In the genomic region with DNA sequence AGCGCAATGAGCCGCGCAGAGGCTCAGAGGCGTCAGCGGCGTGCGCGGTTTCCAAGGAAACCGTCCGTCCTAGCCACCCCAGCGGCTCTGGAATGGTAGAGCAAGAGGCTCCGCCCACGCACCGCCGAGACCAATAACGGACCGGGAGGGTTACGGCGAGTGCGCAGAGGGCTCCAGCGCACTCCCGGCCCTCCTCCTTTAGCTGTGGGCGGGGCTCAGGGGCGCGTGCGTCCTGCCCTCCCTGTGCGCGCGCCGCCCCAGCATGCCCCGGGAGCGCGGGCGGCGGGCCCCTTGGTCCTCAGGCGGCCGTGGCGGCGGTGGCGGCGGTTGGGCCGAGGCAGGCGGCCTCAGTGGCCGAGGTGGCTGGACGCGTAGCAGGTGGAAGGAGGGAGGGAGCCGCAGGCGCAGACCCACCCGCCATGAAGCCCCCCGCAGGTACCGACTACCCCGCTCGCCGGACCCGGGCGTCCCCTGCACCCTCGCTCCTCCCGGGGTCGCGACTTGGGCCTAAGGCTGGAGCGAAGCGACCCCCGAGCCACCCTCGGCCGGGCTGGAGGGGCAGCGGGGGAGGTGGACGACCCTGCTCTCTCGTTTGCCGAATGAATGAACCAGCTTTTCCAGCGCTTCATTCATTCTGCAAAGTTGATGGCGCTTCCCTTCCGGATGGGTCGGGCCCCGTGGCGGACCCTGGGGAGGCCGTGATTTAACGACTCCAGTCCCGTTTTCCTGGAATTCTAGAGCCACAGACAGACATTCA, we compare ENCODE assay signal across 1 cellular context.
TF ChIP-seq lines count a peak whose summit lies in the region.

A gene (plus strand): TSS at position 260 of the 757 bp plus-strand sequence. CDS start 160 bp downstream, at position 420.

TF ChIP-seq in K562, 482 proteins besides CTCF, POLR2A, EP300 and RAD21 (continued from another document and continues in another):
- TF ChIP-seq, protein P1, sequence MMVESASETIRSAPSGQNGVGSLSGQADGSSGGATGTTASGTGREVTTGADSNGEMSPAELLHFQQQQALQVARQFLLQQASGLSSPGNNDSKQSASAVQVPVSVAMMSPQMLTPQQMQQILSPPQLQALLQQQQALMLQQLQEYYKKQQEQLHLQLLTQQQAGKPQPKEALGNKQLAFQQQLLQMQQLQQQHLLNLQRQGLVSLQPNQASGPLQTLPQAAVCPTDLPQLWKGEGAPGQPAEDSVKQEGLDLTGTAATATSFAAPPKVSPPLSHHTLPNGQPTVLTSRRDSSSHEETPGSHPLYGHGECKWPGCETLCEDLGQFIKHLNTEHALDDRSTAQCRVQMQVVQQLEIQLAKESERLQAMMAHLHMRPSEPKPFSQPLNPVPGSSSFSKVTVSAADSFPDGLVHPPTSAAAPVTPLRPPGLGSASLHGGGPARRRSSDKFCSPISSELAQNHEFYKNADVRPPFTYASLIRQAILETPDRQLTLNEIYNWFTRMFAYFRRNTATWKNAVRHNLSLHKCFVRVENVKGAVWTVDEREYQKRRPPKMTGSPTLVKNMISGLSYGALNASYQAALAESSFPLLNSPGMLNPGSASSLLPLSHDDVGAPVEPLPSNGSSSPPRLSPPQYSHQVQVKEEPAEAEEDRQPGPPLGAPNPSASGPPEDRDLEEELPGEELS (CRISPR knock-in tag; IDR thresholded peaks at IDR 0.05; ENCODE audit: borderline replicate concordance) = no peak
- no peak for TF ChIP-seq MEF2D (tag; conservative IDR thresholded peaks at IDR 0.05; ENCODE audit: low read depth)
- TF ChIP-seq, protein P2, sequence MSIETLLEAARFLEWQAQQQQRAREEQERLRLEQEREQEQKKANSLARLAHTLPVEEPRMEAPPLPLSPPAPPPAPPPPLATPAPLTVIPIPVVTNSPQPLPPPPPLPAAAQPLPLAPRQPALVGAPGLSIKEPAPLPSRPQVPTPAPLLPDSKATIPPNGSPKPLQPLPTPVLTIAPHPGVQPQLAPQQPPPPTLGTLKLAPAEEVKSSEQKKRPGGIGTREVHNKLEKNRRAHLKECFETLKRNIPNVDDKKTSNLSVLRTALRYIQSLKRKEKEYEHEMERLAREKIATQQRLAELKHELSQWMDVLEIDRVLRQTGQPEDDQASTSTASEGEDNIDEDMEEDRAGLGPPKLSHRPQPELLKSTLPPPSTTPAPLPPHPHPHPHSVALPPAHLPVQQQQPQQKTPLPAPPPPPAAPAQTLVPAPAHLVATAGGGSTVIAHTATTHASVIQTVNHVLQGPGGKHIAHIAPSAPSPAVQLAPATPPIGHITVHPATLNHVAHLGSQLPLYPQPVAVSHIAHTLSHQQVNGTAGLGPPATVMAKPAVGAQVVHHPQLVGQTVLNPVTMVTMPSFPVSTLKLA (conservative IDR thresholded peaks at IDR 0.05) = peak; percentile 75 to 90
- TF ChIP-seq, protein P3, sequence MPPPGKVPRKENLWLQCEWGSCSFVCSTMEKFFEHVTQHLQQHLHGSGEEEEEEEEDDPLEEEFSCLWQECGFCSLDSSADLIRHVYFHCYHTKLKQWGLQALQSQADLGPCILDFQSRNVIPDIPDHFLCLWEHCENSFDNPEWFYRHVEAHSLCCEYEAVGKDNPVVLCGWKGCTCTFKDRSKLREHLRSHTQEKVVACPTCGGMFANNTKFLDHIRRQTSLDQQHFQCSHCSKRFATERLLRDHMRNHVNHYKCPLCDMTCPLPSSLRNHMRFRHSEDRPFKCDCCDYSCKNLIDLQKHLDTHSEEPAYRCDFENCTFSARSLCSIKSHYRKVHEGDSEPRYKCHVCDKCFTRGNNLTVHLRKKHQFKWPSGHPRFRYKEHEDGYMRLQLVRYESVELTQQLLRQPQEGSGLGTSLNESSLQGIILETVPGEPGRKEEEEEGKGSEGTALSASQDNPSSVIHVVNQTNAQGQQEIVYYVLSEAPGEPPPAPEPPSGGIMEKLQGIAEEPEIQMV (tag; conservative IDR thresholded peaks at IDR 0.05; ENCODE audit: low read depth) = peak; percentile 95
- TF ChIP-seq, protein P4, sequence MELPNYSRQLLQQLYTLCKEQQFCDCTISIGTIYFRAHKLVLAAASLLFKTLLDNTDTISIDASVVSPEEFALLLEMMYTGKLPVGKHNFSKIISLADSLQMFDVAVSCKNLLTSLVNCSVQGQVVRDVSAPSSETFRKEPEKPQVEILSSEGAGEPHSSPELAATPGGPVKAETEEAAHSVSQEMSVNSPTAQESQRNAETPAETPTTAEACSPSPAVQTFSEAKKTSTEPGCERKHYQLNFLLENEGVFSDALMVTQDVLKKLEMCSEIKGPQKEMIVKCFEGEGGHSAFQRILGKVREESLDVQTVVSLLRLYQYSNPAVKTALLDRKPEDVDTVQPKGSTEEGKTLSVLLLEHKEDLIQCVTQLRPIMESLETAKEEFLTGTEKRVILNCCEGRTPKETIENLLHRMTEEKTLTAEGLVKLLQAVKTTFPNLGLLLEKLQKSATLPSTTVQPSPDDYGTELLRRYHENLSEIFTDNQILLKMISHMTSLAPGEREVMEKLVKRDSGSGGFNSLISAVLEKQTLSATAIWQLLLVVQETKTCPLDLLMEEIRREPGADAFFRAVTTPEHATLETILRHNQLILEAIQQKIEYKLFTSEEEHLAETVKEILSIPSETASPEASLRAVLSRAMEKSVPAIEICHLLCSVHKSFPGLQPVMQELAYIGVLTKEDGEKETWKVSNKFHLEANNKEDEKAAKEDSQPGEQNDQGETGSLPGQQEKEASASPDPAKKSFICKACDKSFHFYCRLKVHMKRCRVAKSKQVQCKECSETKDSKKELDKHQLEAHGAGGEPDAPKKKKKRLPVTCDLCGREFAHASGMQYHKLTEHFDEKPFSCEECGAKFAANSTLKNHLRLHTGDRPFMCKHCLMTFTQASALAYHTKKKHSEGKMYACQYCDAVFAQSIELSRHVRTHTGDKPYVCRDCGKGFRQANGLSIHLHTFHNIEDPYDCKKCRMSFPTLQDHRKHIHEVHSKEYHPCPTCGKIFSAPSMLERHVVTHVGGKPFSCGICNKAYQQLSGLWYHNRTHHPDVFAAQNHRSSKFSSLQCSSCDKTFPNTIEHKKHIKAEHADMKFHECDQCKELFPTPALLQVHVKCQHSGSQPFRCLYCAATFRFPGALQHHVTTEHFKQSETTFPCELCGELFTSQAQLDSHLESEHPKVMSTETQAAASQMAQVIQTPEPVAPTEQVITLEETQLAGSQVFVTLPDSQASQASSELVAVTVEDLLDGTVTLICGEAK (IDR thresholded peaks at IDR 0.05) = no peak
- TF ChIP-seq, protein P4 (CRISPR knock-in tag; IDR thresholded peaks at IDR 0.05) = no peak
- TF ChIP-seq JUNB (CRISPR knock-in tag; conservative IDR thresholded peaks at IDR 0.05) = no peak
- no peak for TF ChIP-seq ZNF232 (CRISPR knock-in tag; IDR thresholded peaks at IDR 0.05)
- 0 out of 3 replicates have a peak, but pooled peaks of 1 of the 2 experiments have one; percentile 3 for TF ChIP-seq CBX3 (IDR thresholded peaks at IDR 0.05; ENCODE audit: borderline replicate concordance in 1 of 2, low read length in 2 of 2)
- TF ChIP-seq BACH1 (tag; IDR thresholded peaks at IDR 0.05) = no peak
- TF ChIP-seq, protein P5, sequence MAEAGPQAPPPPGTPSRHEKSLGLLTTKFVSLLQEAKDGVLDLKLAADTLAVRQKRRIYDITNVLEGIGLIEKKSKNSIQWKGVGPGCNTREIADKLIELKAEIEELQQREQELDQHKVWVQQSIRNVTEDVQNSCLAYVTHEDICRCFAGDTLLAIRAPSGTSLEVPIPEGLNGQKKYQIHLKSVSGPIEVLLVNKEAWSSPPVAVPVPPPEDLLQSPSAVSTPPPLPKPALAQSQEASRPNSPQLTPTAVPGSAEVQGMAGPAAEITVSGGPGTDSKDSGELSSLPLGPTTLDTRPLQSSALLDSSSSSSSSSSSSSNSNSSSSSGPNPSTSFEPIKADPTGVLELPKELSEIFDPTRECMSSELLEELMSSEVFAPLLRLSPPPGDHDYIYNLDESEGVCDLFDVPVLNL (CRISPR knock-in tag; IDR thresholded peaks at IDR 0.05; ENCODE audit: low read depth) = no peak
- TF ChIP-seq, protein P6, sequence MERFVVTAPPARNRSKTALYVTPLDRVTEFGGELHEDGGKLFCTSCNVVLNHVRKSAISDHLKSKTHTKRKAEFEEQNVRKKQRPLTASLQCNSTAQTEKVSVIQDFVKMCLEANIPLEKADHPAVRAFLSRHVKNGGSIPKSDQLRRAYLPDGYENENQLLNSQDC (CRISPR knock-in tag; IDR thresholded peaks at IDR 0.05) = no peak
- TF ChIP-seq CREBBP (IDR thresholded peaks at IDR 0.05; ENCODE audit: low read depth, low read length) = no peak
- TF ChIP-seq, protein P7, sequence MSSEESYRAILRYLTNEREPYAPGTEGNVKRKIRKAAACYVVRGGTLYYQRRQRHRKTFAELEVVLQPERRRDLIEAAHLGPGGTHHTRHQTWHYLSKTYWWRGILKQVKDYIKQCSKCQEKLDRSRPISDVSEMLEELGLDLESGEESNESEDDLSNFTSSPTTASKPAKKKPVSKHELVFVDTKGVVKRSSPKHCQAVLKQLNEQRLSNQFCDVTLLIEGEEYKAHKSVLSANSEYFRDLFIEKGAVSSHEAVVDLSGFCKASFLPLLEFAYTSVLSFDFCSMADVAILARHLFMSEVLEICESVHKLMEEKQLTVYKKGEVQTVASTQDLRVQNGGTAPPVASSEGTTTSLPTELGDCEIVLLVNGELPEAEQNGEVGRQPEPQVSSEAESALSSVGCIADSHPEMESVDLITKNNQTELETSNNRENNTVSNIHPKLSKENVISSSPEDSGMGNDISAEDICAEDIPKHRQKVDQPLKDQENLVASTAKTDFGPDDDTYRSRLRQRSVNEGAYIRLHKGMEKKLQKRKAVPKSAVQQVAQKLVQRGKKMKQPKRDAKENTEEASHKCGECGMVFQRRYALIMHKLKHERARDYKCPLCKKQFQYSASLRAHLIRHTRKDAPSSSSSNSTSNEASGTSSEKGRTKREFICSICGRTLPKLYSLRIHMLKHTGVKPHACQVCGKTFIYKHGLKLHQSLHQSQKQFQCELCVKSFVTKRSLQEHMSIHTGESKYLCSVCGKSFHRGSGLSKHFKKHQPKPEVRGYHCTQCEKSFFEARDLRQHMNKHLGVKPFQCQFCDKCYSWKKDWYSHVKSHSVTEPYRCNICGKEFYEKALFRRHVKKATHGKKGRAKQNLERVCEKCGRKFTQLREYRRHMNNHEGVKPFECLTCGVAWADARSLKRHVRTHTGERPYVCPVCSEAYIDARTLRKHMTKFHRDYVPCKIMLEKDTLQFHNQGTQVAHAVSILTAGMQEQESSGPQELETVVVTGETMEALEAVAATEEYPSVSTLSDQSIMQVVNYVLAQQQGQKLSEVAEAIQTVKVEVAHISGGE (CRISPR knock-in tag; IDR thresholded peaks at IDR 0.05) = 0 out of 6 replicates have a peak, but pooled peaks of 1 of the 3 experiments have one; percentile 18
- TF ChIP-seq ZFX (CRISPR knock-in tag; IDR thresholded peaks at IDR 0.05) = peak; percentile 88
- TF ChIP-seq ZBTB17 (CRISPR knock-in tag; IDR thresholded peaks at IDR 0.05) = peak; percentile 73
- TF ChIP-seq, protein P8, sequence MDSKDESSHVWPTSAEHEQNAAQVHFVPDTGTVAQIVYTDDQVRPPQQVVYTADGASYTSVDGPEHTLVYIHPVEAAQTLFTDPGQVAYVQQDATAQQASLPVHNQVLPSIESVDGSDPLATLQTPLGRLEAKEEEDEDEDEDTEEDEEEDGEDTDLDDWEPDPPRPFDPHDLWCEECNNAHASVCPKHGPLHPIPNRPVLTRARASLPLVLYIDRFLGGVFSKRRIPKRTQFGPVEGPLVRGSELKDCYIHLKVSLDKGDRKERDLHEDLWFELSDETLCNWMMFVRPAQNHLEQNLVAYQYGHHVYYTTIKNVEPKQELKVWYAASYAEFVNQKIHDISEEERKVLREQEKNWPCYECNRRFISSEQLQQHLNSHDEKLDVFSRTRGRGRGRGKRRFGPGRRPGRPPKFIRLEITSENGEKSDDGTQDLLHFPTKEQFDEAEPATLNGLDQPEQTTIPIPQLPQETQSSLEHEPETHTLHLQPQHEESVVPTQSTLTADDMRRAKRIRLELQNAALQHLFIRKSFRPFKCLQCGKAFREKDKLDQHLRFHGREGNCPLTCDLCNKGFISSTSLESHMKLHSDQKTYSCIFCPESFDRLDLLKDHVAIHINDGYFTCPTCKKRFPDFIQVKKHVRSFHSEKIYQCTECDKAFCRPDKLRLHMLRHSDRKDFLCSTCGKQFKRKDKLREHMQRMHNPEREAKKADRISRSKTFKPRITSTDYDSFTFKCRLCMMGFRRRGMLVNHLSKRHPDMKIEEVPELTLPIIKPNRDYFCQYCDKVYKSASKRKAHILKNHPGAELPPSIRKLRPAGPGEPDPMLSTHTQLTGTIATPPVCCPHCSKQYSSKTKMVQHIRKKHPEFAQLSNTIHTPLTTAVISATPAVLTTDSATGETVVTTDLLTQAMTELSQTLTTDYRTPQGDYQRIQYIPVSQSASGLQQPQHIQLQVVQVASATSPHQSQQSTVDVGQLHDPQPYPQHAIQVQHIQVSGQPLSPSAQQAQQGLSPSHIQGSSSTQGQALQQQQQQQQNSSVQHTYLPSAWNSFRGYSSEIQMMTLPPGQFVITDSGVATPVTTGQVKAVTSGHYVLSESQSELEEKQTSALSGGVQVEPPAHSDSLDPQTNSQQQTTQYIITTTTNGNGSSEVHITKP (IDR thresholded peaks at IDR 0.05; ENCODE audit: partially characterized antibody) = peak; percentile 63
- TF ChIP-seq MCM7 (IDR thresholded peaks at IDR 0.05) = no peak
- TF ChIP-seq, protein P9, sequence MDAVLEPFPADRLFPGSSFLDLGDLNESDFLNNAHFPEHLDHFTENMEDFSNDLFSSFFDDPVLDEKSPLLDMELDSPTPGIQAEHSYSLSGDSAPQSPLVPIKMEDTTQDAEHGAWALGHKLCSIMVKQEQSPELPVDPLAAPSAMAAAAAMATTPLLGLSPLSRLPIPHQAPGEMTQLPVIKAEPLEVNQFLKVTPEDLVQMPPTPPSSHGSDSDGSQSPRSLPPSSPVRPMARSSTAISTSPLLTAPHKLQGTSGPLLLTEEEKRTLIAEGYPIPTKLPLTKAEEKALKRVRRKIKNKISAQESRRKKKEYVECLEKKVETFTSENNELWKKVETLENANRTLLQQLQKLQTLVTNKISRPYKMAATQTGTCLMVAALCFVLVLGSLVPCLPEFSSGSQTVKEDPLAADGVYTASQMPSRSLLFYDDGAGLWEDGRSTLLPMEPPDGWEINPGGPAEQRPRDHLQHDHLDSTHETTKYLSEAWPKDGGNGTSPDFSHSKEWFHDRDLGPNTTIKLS (IDR thresholded peaks at IDR 0.05; ENCODE audit: borderline replicate concordance, low read depth) = peak; percentile 46; the same call in 1 of the 2 replicates
- no peak; the same call in 1 of the 2 replicates for TF ChIP-seq TCF7 (IDR thresholded peaks at IDR 0.05; ENCODE audit: borderline replicate concordance)
- no peak for TF ChIP-seq RAD51 (IDR thresholded peaks at IDR 0.05; ENCODE audit: borderline replicate concordance, low read depth)
